ENCODE assay signal across 8 cellular contexts in the genomic region with DNA sequence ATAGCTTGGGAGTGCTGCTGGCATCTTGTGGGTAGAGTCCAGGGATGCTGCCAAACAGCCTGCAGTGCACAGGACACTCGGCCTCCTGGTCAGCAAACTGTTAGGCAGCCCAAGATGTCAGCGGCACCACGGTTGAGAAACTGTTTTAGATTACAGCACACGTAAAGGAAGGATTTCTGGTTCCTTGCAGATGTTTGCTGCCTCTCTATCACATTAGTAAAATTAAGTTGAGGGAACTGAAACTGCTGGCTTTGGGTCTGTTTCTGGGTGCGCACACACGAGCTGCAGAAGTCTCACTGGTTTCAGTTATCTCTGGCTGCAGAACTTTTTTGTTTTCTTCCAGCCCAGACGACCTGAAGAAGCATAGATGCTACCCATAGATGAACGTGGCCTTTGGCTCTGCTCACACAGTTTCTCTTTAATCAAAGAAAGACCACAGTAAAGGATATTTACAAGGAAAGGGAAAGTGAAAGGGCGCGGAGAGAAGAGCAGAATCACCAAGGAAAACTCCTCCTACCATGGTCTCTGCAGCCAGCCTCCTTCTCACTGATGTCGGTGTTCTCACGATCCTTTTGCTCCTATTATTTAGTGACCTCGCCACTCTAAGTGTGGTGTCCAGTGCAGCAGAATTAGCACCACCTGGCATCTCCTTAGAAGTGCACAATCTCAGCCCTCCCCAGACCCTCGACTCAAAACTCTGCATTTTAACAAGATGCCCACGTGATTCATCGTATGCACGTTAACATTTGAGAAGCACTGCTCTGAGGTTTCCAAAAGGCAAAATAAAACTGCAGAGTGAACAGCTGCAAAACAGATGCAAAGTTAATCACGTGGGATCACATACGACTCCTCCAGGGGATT. TPM values are rescaled to one million over a fixed set of nuclear protein-coding genes. Genes with fewer than 3 reads are reported as not detected.
A peak's percentile ranks its signal among the peaks of the same experiment; 100 is the strongest.
DNase-seq lines count a peak whose midpoint lies in the region; ATAC-seq and TF ChIP-seq lines count a peak whose summit lies in the region.

No MANE protein-coding gene starts in this region.

- no peaks in the 10 kb centered on the region for H3K79me2 ChIP-seq in DND-41 (ENCODE audit: insufficient read depth, low read length)

- no peaks in the 10 kb centered on the region for H4K20me1 ChIP-seq in DND-41 (ENCODE audit: insufficient read depth, low read length)

- POLR2A ChIA-PET in activated CD4-positive, alpha-beta T cell treated with anti-CD3 and anti-CD28 coated beads, Interleukin-2, amount 10 ng/mL, durations not matched to agents 7 days and 5 days (lab: Charles Lee), result interaction anchor here (0.7 to 2.0 kb wide), 4 partner anchors 12 to 84 kb away, joined by 3 to 12 read pairs (median 3); a partner anchor contains a TSS

- no peaks in the 10 kb centered on the region for H3K36me3 ChIP-seq in DND-41 (ENCODE audit: insufficient read depth, low read length)

- CTCF ChIA-PET in activated CD4-positive, alpha-beta T cell treated with anti-CD3 and anti-CD28 coated beads, Interleukin-2, amount 10 ng/mL, durations not matched to agents 7 days and 5 days (lab: Charles Lee), result interaction anchor here (1.1 to 2.2 kb wide), 5 partner anchors 10 to 83 kb away, joined by 3 to 10 read pairs (median 3); no protein-coding TSS in a partner anchor

- intact Hi-C loops in sciatic nerve (cut with DNase I), result no loop called here

- peaks cover 28% of the 10 kb centered on the region for H3K4me1 ChIP-seq in DND-41 (ENCODE audit: insufficient read depth, low read length)

- no peaks in the 10 kb centered on the region for H3K27me3 ChIP-seq in DND-41 (ENCODE audit: insufficient read depth, low read length, poor library complexity)

- DNase-seq in DND-41 (peak; percentile 53), fibroblast of villous mesenchyme (ENCODE audit: low read depth) (peak; percentile 96), sciatic nerve (ENCODE audit: low spot score) (no peak), iPS-NIHi11 (ENCODE audit: low spot score) (no peak), NCI-H2081 treated with DMSO at 0.1 percent for 48 hours (lab: John Stamatoyannopoulos, UW) (no peak)
- peak; percentile 79 for DNase-seq in activated CD4-positive, alpha-beta T cell treated with anti-CD3 and anti-CD28 coated beads, Interleukin-2, amount 10 ng/mL, durations not matched to agents 7 days and 5 days

- H3K27me3 Mint-ChIP-seq in activated CD4-positive, alpha-beta T cell treated with anti-CD3 and anti-CD28 coated beads, Interleukin-2, amount 10 ng/mL, durations not matched to agents 7 days and 5 days, result no peaks in the 10 kb centered on the region

- H3K4me3 ChIP-seq in DND-41 (ENCODE audit: low read depth in 1 of 2, low read length in 2 of 2) (peak overlapping the region; percentile 12 to 53; a peak in 3 of 4 replicates), fibroblast of villous mesenchyme (ENCODE audit: low read depth, low read length) (peak overlapping the region; percentile 68)

- peak overlapping the region; percentile 40 for H3K9ac ChIP-seq in DND-41 (ENCODE audit: low read depth, low read length)

- peak; percentile 79 for ATAC-seq in DND-41 (ENCODE audit: insufficient read depth, low read depth)
- peak; percentile 41 for ATAC-seq in GM19452 (IDR thresholded peaks at IDR 0.05; ENCODE audit: unreplicated experiment)
- ATAC-seq in HG03457 (IDR thresholded peaks at IDR 0.05; ENCODE audit: unreplicated experiment), result peak; percentile 49
- ATAC-seq in sciatic nerve, result peak; percentile 58

- TF ChIP-seq CTCF in DND-41 (IDR thresholded peaks at IDR 0.05; ENCODE audit: borderline replicate concordance, extremely low read depth, low read length, poor library complexity, severe bottlenecking), result no peak
- no peak for TF ChIP-seq CTCF in fibroblast of villous mesenchyme (IDR thresholded peaks at IDR 0.05; ENCODE audit: insufficient read depth, low read depth, low read length)

- peak overlapping the region; percentile 89 for H3K4me3 Mint-ChIP-seq in activated CD4-positive, alpha-beta T cell treated with anti-CD3 and anti-CD28 coated beads, Interleukin-2, amount 10 ng/mL, durations not matched to agents 7 days and 5 days

- peak overlapping the region; percentile 67 for H3K4me2 ChIP-seq in DND-41 (ENCODE audit: insufficient read depth, low read length)

- H3K9me3 ChIP-seq in DND-41 (ENCODE audit: insufficient read depth, low read length, severe bottlenecking), result no peaks in the 10 kb centered on the region

- H3K27ac ChIP-seq in DND-41 (ENCODE audit: low read length), result peak overlapping the region; percentile 66

- H2AFZ ChIP-seq in DND-41 (ENCODE audit: low read depth, low read length), result peak overlapping the region; percentile 78

- H3K27ac Mint-ChIP-seq in activated CD4-positive, alpha-beta T cell treated with anti-CD3 and anti-CD28 coated beads, Interleukin-2, amount 10 ng/mL, durations not matched to agents 7 days and 5 days, result peak overlapping the region; percentile 98

- H3K4me1 Mint-ChIP-seq in activated CD4-positive, alpha-beta T cell treated with anti-CD3 and anti-CD28 coated beads, Interleukin-2, amount 10 ng/mL, durations not matched to agents 7 days and 5 days, result peaks cover 54% of the 10 kb centered on the region

- H3K9me3 Mint-ChIP-seq in activated CD4-positive, alpha-beta T cell treated with anti-CD3 and anti-CD28 coated beads, Interleukin-2, amount 10 ng/mL, durations not matched to agents 7 days and 5 days, result no peaks in the 10 kb centered on the region

- H3K36me3 Mint-ChIP-seq in activated CD4-positive, alpha-beta T cell treated with anti-CD3 and anti-CD28 coated beads, Interleukin-2, amount 10 ng/mL, durations not matched to agents 7 days and 5 days (ENCODE audit: low read depth), result peaks cover 6% of the 10 kb centered on the region

RNA-seq across cellular contexts. Expression of a gene that starts 50.6 kb away (rescaled TPM):
- 100 to 1,000 TPM; 152 to 181 TPM for total RNA-seq in activated CD4-positive, alpha-beta T cell treated with anti-CD3 and anti-CD28 coated beads, Interleukin-2, amount 10 ng/mL, durations not matched to agents 7 days and 5 days
- 116 and 164 TPM in 2 replicates for total RNA-seq in fibroblast of villous mesenchyme
- 238 TPM for total RNA-seq in sciatic nerve

Comparison
In these comparisons a context has a peak if more than half of its experiments do, and no peak if none do; other contexts are left out.
1. DNase-seq: peak in DND-41 (single experiment), activated CD4-positive, alpha-beta T cell treated with anti-CD3 and anti-CD28 coated beads, Interleukin-2, amount 10 ng/mL, durations not matched to agents 7 days and 5 days (single experiment) and fibroblast of villous mesenchyme (single experiment); none in sciatic nerve (single experiment), iPS-NIHi11 (single experiment) and NCI-H2081 treated with DMSO at 0.1 percent for 48 hours (single experiment).
2. Peak in every context shown above with its lines, with median percentiles within 50 percentile points of each other: ATAC-seq.